8 cellular contexts compared by ENCODE assay signal in genomic region chr1:7961199-7962010, GRCh38. TPM values are rescaled to one million over a fixed set of nuclear protein-coding genes. Genes with fewer than 3 reads are reported as not detected.
DNase-seq lines count a peak whose midpoint lies in the region; ATAC-seq and TF ChIP-seq lines count a peak whose summit lies in the region.

Gene PARK7, plus strand, starts transcription at chr1:7961711. Its CDS starts 1,075 bp downstream, at chr1:7962786.

- H3K27me3 Mint-ChIP-seq in activated naive CD4-positive, alpha-beta T cell treated with anti-CD3 and anti-CD28 coated beads, Interleukin-2, amount 10 ng/mL, durations not matched to agents 7 days and 5 days: no peaks in the 10 kb centered on the region

- no peaks in the 10 kb centered on the region for H3K9me3 Mint-ChIP-seq in activated naive CD4-positive, alpha-beta T cell treated with anti-CD3 and anti-CD28 coated beads, Interleukin-2, amount 10 ng/mL, durations not matched to agents 7 days and 5 days

- H3K36me3 ChIP-seq in SK-N-MC (ENCODE audit: insufficient read depth, low read length) (peaks cover 35% of the 10 kb centered on the region), gastroesophageal sphincter (peaks cover 2 to 36% of the 10 kb centered on the region in 2 donors)

- WGBS in gastroesophageal sphincter (ENCODE audit: low coverage in 1 of 2), 2 donors: 1% methylated on average over 13 of the region's 81 CpGs; no CpG with 5 or more reads in 1 of the 2 donors

- H3K4me1 ChIP-seq in gastroesophageal sphincter: peaks cover 0 to 53% (median 9%) of the 10 kb centered on the region in 3 donors

- peak within 1 kb of the TSS; percentile 98 for H3K9ac ChIP-seq in SK-N-MC (ENCODE audit: insufficient read length)

- POLR2A ChIA-PET in GM10248 (lab: Yijun Ruan, JAX): interaction anchor here (1.0 kb wide), 1 partner anchor 12 kb away, joined by 4 read pairs; no protein-coding TSS in a partner anchor

- H3K4me3 ChIP-seq in NB4 (ENCODE audit: low read depth, low read length) (peak within 1 kb of the TSS; percentile 92), SK-N-MC (peak within 1 kb of the TSS; percentile 96), gastroesophageal sphincter (peak within 1 kb of the TSS; percentile 71 to 72)

- CTCF ChIA-PET in GM10248 (lab: Yijun Ruan, JAX): interaction anchor here (1.0 to 4.8 kb wide), 3 partner anchors 14 to 54 kb away, joined by 3 to 26 read pairs (median 4); no protein-coding TSS in a partner anchor
- CTCF ChIA-PET in activated naive CD4-positive, alpha-beta T cell treated with anti-CD3 and anti-CD28 coated beads, Interleukin-2, amount 10 ng/mL, durations not matched to agents 7 days and 5 days (lab: Charles Lee): interaction anchor here (2.3 kb wide), 1 partner anchor 14 kb away, joined by 11 read pairs; no protein-coding TSS in a partner anchor

- peaks cover 35% of the 10 kb centered on the region for H3K36me3 Mint-ChIP-seq in activated naive CD4-positive, alpha-beta T cell treated with anti-CD3 and anti-CD28 coated beads, Interleukin-2, amount 10 ng/mL, durations not matched to agents 7 days and 5 days

- TF ChIP-seq CTCF in GM10248 (IDR thresholded peaks at IDR 0.05; ENCODE audit: control extremely low read depth, extremely low read depth, low read depth, missing control alignments) (peak; percentile 26), NB4 (IDR thresholded peaks at IDR 0.05; ENCODE audit: low read depth, low read length) (peak; percentile 26), gastroesophageal sphincter (IDR thresholded peaks at IDR 0.05) (peak in 3 of 4 experiments; percentile 58 to 59 (median 59))

- peak within 1 kb of the TSS; percentile 83 for H3K27ac ChIP-seq in SK-N-MC
- peak within 1 kb of the TSS; percentile 88 to 97 (median 94) for H3K27ac ChIP-seq in gastroesophageal sphincter

- H3K4me1 Mint-ChIP-seq in activated naive CD4-positive, alpha-beta T cell treated with anti-CD3 and anti-CD28 coated beads, Interleukin-2, amount 10 ng/mL, durations not matched to agents 7 days and 5 days: peaks cover 67% of the 10 kb centered on the region

- peak within 1 kb of the TSS; percentile 97 for H3K4me3 Mint-ChIP-seq in activated naive CD4-positive, alpha-beta T cell treated with anti-CD3 and anti-CD28 coated beads, Interleukin-2, amount 10 ng/mL, durations not matched to agents 7 days and 5 days

- ATAC-seq in HG02571 (IDR thresholded peaks at IDR 0.05; ENCODE audit: unreplicated experiment) (peak; percentile 96), gastroesophageal sphincter (peak; percentile 97)

- no peaks in the 10 kb centered on the region for H3K27me3 ChIP-seq in gastroesophageal sphincter

- DNase-seq in GM10248 (ENCODE audit: extremely low spot score) (peak; percentile 98), NB4 (ENCODE audit: low read depth) (peak; percentile 99), SK-N-MC (ENCODE audit: low read depth, low spot score) (peak; percentile 86), non-pigmented ciliary epithelial cell (ENCODE audit: low read depth) (peak; percentile 95), superior temporal gyrus (ENCODE audit: extremely low spot score) (peak; percentile 99)
- DNase-seq in activated naive CD4-positive, alpha-beta T cell treated with anti-CD3 and anti-CD28 coated beads, Interleukin-2, amount 10 ng/mL, durations not matched to agents 7 days and 5 days: peak; percentile 100

- no peak for TF ChIP-seq EP300 in gastroesophageal sphincter (IDR thresholded peaks at IDR 0.05)

- H3K9me3 ChIP-seq in SK-N-MC (ENCODE audit: low read depth, low read length) (no peaks in the 10 kb centered on the region), gastroesophageal sphincter (no peaks in the 10 kb centered on the region)

- H3K27ac Mint-ChIP-seq in activated naive CD4-positive, alpha-beta T cell treated with anti-CD3 and anti-CD28 coated beads, Interleukin-2, amount 10 ng/mL, durations not matched to agents 7 days and 5 days: peak within 1 kb of the TSS; percentile 99

- TF ChIP-seq POLR2A in NB4 (IDR thresholded peaks at IDR 0.05; ENCODE audit: extremely low read depth, insufficient read length) (peak; percentile 98), gastroesophageal sphincter (IDR thresholded peaks at IDR 0.05) (peak; percentile 87 to 88)

RNA-seq across cellular contexts. Expression of gene PARK7, which starts in this region (rescaled TPM):
- 100 to 1,000 TPM; 208 to 250 (median 224) TPM for total RNA-seq in gastroesophageal sphincter

Comparison
In these comparisons a context has a peak if more than half of its experiments do, and no peak if none do; other contexts are left out.
1. Peak in every context shown above with its lines: DNase-seq, ATAC-seq, H3K4me3 ChIP-seq and H3K27ac ChIP-seq.